In genomic region chr16:19446886-19447285, GRCh38 we compare ENCODE assay signal across 36 cellular contexts. TPM values are rescaled to one million over a fixed set of nuclear protein-coding genes. Genes with fewer than 3 reads are reported as not detected.
"Had no signal": no experiment of that assay in that cellular context is flagged by ENCODE, and none has a peak within 500 bp of the region (broad histone marks: within the 10 kb centered on the region; RNA-seq: fewer than 3 reads in every experiment).

No MANE protein-coding gene starts in this region.

- H3K9me3 ChIP-seq: MG63 had no signal

- H3K4me3 ChIP-seq: MG63 had no signal

- H3K36me3 ChIP-seq: MG63 had no signal

- DNase-seq: Kasumi-1, MG63, MM.1S, MV-4-11, NCI-H1048, NCI-H1092, NCI-H1092 treated with DMSO at 0.1 percent for 48 hours, NCI-H1105, NCI-H1105 treated with DMSO at 0.1 percent for 48 hours, NCI-H1417, NCI-H1417 treated with DMSO at 0.1 percent for 48 hours, NCI-H1436, NCI-H1436 treated with DMSO at 0.1 percent for 48 hours, NCI-H146, NCI-H1694, NCI-H1694 treated with DMSO at 0.1 percent for 48 hours, NCI-H187, NCI-H187 treated with DMSO at 0.1 percent for 48 hours, NCI-H1930, NCI-H2029, NCI-H2029 treated with DMSO at 0.1 percent for 48 hours, NCI-H2081, NCI-H2081 treated with DMSO at 0.1 percent for 48 hours, NCI-H2107, NCI-H2171, NCI-H2171 treated with DMSO at 0.1 percent for 48 hours, NCI-H2227 treated with DMSO at 0.1 percent for 48 hours, NCI-H226, NCI-H345, NCI-H446, NCI-H446 treated with DMSO at 0.1 percent for 48 hours, NCI-H510A, NCI-H510A treated with DMSO at 0.1 percent for 48 hours, NCI-H524, NCI-H524 treated with DMSO at 0.1 percent for 48 hours had no signal

RNA-seq across cellular contexts. Expression of gene TMC5, which starts 29.2 kb away (rescaled TPM):
- total RNA-seq: LHCN-M2 had no signal
